Comparison of ENCODE assay signal across 17 cellular contexts in genomic region chr18:56210466-56210865, GRCh38.
DNase-seq lines count a peak whose midpoint lies in the region; ATAC-seq, FAIRE-seq and TF ChIP-seq lines count a peak whose summit lies in the region.
"Had no signal": no experiment of that assay in that cellular context is flagged by ENCODE, and none has a peak within 500 bp of the region (broad histone marks: within the 10 kb centered on the region; RNA-seq: fewer than 3 reads in every experiment).

No MANE protein-coding gene starts in this region.

- H4K5ac ChIP-seq in mesendoderm (ENCODE audit: low read length) = no peak overlapping the region

- POLR2A ChIA-PET in HepG2 (lab: Yijun Ruan, JAX) = no interaction called here

- H3K27ac ChIP-seq in WERI-Rb-1 (no peak overlapping the region), mesendoderm (ENCODE audit: low read depth, low read length) (no peak overlapping the region), HepG2 (ENCODE audit: extremely low read length, insufficient read depth, low read length) (no peak overlapping the region)
- H3K27ac ChIP-seq: GM23248 had no signal

- intact Hi-C loops in sciatic nerve (cut with DNase I) = no loop called here
- intact Hi-C loops in HepG2 (cut with micrococcal nuclease; ENCODE audit: unreplicated experiment) = no loop called here
- intact Hi-C loops in cardiac septum (cut with DNase I) = no loop called here

- H3K9ac ChIP-seq in mesendoderm (ENCODE audit: low read length) (no peak overlapping the region), HepG2 (ENCODE audit: insufficient read depth, low read depth, low read length) (no peak overlapping the region)
- H3K9ac ChIP-seq: GM23248 had no signal

- H4K20me1 ChIP-seq in HepG2 (ENCODE audit: insufficient read depth, low read length) = no peaks in the 10 kb centered on the region

- H3K4me2 ChIP-seq in mesendoderm (ENCODE audit: low read length) (no peak overlapping the region), HepG2 (ENCODE audit: low read depth, low read length) (no peak overlapping the region)

- H3K9me3 ChIP-seq in WERI-Rb-1 (ENCODE audit: severe bottlenecking) = no peaks in the 10 kb centered on the region
- peaks cover 91% of the 10 kb centered on the region for H3K9me3 ChIP-seq in HepG2 (ENCODE audit: low read length)
- H3K9me3 ChIP-seq: HAP-1 had no signal

- H3K27ac Mint-ChIP-seq in activated naive CD4-positive, alpha-beta T cell treated with anti-CD3 and anti-CD28 coated beads, Interleukin-2, amount 10 ng/mL, durations not matched to agents 7 days and 5 days = peak overlapping the region; percentile 24
- H3K27ac Mint-ChIP-seq: CD4-positive, CD25-positive, alpha-beta regulatory T cell; CD8-positive, alpha-beta memory T cell had no signal

- no peaks in the 10 kb centered on the region for H3K27me3 Mint-ChIP-seq in activated naive CD4-positive, alpha-beta T cell treated with anti-CD3 and anti-CD28 coated beads, Interleukin-2, amount 10 ng/mL, durations not matched to agents 7 days and 5 days
- H3K27me3 Mint-ChIP-seq: CD4-positive, CD25-positive, alpha-beta regulatory T cell had no signal

- no peak for TF ChIP-seq RAD21 in HepG2 (CRISPR knock-in tag; IDR thresholded peaks at IDR 0.05)

- H3K4me1 ChIP-seq in mesendoderm (ENCODE audit: control insufficient read depth, low read depth, low read length) = no peaks in the 10 kb centered on the region
- H3K4me1 ChIP-seq in HepG2 (ENCODE audit: insufficient read depth, low read length) = no peaks in the 10 kb centered on the region

- H3K9me3 Mint-ChIP-seq in activated naive CD4-positive, alpha-beta T cell treated with anti-CD3 and anti-CD28 coated beads, Interleukin-2, amount 10 ng/mL, durations not matched to agents 7 days and 5 days = no peaks in the 10 kb centered on the region

- no peak overlapping the region for H2AFZ ChIP-seq in HepG2 (ENCODE audit: low read length)
- H2AFZ ChIP-seq: GM23248 had no signal

- no peak overlapping the region for H3K4me3 ChIP-seq in WERI-Rb-1 (ENCODE audit: low read depth, low read length)
- no peak overlapping the region for H3K4me3 ChIP-seq in mesendoderm (ENCODE audit: low read length)
- no peak overlapping the region for H3K4me3 ChIP-seq in HepG2 (replicated peaks in 1 of 3; ENCODE audit: insufficient read depth in 1 of 3, low read depth in 2 of 3, low read length in 3 of 3)
- H3K4me3 ChIP-seq: GM23248, HAP-1 had no signal

- H3K18ac ChIP-seq in mesendoderm (ENCODE audit: low read length) = no peak overlapping the region

- no peak overlapping the region for H3K56ac ChIP-seq in mesendoderm (ENCODE audit: low read length)

- no peak overlapping the region for H2AK5ac ChIP-seq in mesendoderm (ENCODE audit: low read length)

- FAIRE-seq in HepG2 (lab: Jason Lieb, UNC) = no peak
- FAIRE-seq: G401.6, GM12892, GM18507 had no signal

- ATAC-seq in sciatic nerve (peak; percentile 86), HepG2 (no peak)

- TF ChIP-seq EP300 in HepG2 (IDR thresholded peaks at IDR 0.05; ENCODE audit: low read depth in 2 of 2, low read length in 2 of 2) = no peak
- TF ChIP-seq EP300 in HepG2 (CRISPR knock-in tag; IDR thresholded peaks at IDR 0.05; ENCODE audit: borderline replicate concordance) = no peak

- H3K36me3 ChIP-seq in WERI-Rb-1 = no peaks in the 10 kb centered on the region
- H3K36me3 ChIP-seq in mesendoderm (ENCODE audit: control insufficient read depth, insufficient read depth, low read length) = no peaks in the 10 kb centered on the region
- H3K36me3 ChIP-seq in HepG2 (replicated peaks in 1 of 2; ENCODE audit: control insufficient read depth in 1 of 2, insufficient read depth in 2 of 2, low read length in 2 of 2) = no peaks in the 10 kb centered on the region
- H3K36me3 ChIP-seq: HAP-1 had no signal

- H3K36me3 Mint-ChIP-seq in activated naive CD4-positive, alpha-beta T cell treated with anti-CD3 and anti-CD28 coated beads, Interleukin-2, amount 10 ng/mL, durations not matched to agents 7 days and 5 days = no peaks in the 10 kb centered on the region
- H3K36me3 Mint-ChIP-seq: CD4-positive, CD25-positive, alpha-beta regulatory T cell; CD8-positive, alpha-beta memory T cell had no signal

- no peak overlapping the region for H2BK120ac ChIP-seq in mesendoderm (ENCODE audit: low read depth, low read length)

- BruUV-seq in HepG2 (replicated peaks; lab: Mats Ljungman, UMichigan) = no TSS peak

- no peak for DNase-seq in activated naive CD4-positive, alpha-beta T cell treated with anti-CD3 and anti-CD28 coated beads, Interleukin-2, amount 10 ng/mL, durations not matched to agents 7 days and 5 days
- no peak for DNase-seq in activated naive CD4-positive, alpha-beta T cell treated with Interleukin-2 at 50 U/mL for 16 hours
- peak; percentile 53 for DNase-seq in WERI-Rb-1
- peak; percentile 59 for DNase-seq in sciatic nerve (ENCODE audit: low spot score)
- no peak for DNase-seq in mesendoderm
- DNase-seq in HepG2 (ENCODE audit: low spot score) = no peak
- no peak for DNase-seq in cardiac septum (ENCODE audit: low spot score)
- DNase-seq: 8988T; C1 segment of cervical spinal cord; CD4-positive, CD25-positive, alpha-beta regulatory T cell; CD8-positive, alpha-beta memory T cell; COR-L47; GM23248 had no signal

- in situ Hi-C loops in HepG2 (cut with HindIII; ENCODE audit: extremely low pct_ligation_motif_present, low pct_unique_long_range_greater_than_20kb) = no loop called here

- no peak for TF ChIP-seq POLR2A in HepG2 (IDR thresholded peaks at IDR 0.05; ENCODE audit: insufficient read depth in 1 of 2, low read depth in 2 of 2, low read length in 2 of 2)

- H3K79me2 ChIP-seq in mesendoderm (ENCODE audit: control insufficient read depth, insufficient read depth, low read length) (no peaks in the 10 kb centered on the region), HepG2 (ENCODE audit: insufficient read depth, low read length) (no peaks in the 10 kb centered on the region)

- H2BK15ac ChIP-seq in mesendoderm (replicated peaks; ENCODE audit: low read depth) = no peak overlapping the region

- H4K8ac ChIP-seq in mesendoderm (ENCODE audit: low read depth, low read length) = no peak overlapping the region

- H3K27me3 ChIP-seq in WERI-Rb-1 (ENCODE audit: insufficient read depth, low read depth, severe bottlenecking) (no peaks in the 10 kb centered on the region), mesendoderm (ENCODE audit: insufficient read depth, low read length, poor library complexity) (no peaks in the 10 kb centered on the region), HepG2 (ENCODE audit: control insufficient read depth in 1 of 2, insufficient read depth in 2 of 2, low read length in 2 of 2) (no peaks in the 10 kb centered on the region)

- H2BK5ac ChIP-seq in mesendoderm (ENCODE audit: low read length) = no peak overlapping the region

- no peaks in the 10 kb centered on the region for H3K79me1 ChIP-seq in mesendoderm (ENCODE audit: low read length)

- no peak overlapping the region for H3K4ac ChIP-seq in mesendoderm (ENCODE audit: low read depth, low read length)

- CTCF ChIA-PET in activated naive CD4-positive, alpha-beta T cell treated with anti-CD3 and anti-CD28 coated beads, Interleukin-2, amount 10 ng/mL, durations not matched to agents 7 days and 5 days (lab: Charles Lee) = no interaction called here
- CTCF ChIA-PET in HepG2 (lab: Yijun Ruan, JAX; ENCODE audit: low intra/inter-chr PET ratio, low total read pairs) = no interaction called here

- no peak overlapping the region for H3K4me3 Mint-ChIP-seq in activated naive CD4-positive, alpha-beta T cell treated with anti-CD3 and anti-CD28 coated beads, Interleukin-2, amount 10 ng/mL, durations not matched to agents 7 days and 5 days
- H3K4me3 Mint-ChIP-seq: CD4-positive, CD25-positive, alpha-beta regulatory T cell; CD8-positive, alpha-beta memory T cell had no signal

- H3K4me1 Mint-ChIP-seq in activated naive CD4-positive, alpha-beta T cell treated with anti-CD3 and anti-CD28 coated beads, Interleukin-2, amount 10 ng/mL, durations not matched to agents 7 days and 5 days = no peaks in the 10 kb centered on the region
- H3K4me1 Mint-ChIP-seq: CD4-positive, CD25-positive, alpha-beta regulatory T cell; CD8-positive, alpha-beta memory T cell had no signal

- no CpG with 5 or more reads among the region's 1 CpG for WGBS in mesendoderm (ENCODE audit: extremely low coverage, insufficient coverage, low lambda C conversion rate)
- 0% methylated on average over 1 of the region's 1 CpG for WGBS in HepG2 (ENCODE audit: low lambda C conversion rate)

- H3K23ac ChIP-seq in mesendoderm (ENCODE audit: low read length) = no peak overlapping the region

- TF ChIP-seq CTCF in WERI-Rb-1 (IDR thresholded peaks at IDR 0.05; ENCODE audit: low read depth, low read length) (no peak), HepG2 (CRISPR knock-in tag; IDR thresholded peaks at IDR 0.05) (no peak)

TF ChIP-seq in HepG2, 621 proteins besides CTCF, POLR2A, EP300 and RAD21:
- no peak for TF ChIP-seq ONECUT2 (CRISPR knock-in tag; IDR thresholded peaks at IDR 0.05)
- TF ChIP-seq ZNF343 (CRISPR knock-in tag; IDR thresholded peaks at IDR 0.05) = no peak
- TF ChIP-seq AKAP8 (CRISPR knock-in tag; IDR thresholded peaks at IDR 0.05) = no peak
- TF ChIP-seq CENPT (CRISPR knock-in tag; IDR thresholded peaks at IDR 0.05; ENCODE audit: low read depth) = no peak
TF ChIP-seq in HepG2: peak in this region for 0.

Comparison
In these comparisons a context has a peak if more than half of its experiments do, and no peak if none do; other contexts are left out.
1. DNase-seq: peak in WERI-Rb-1 (single experiment) and sciatic nerve (single experiment); none in activated naive CD4-positive, alpha-beta T cell treated with anti-CD3 and anti-CD28 coated beads, Interleukin-2, amount 10 ng/mL, durations not matched to agents 7 days and 5 days (single experiment), activated naive CD4-positive, alpha-beta T cell treated with Interleukin-2 at 50 U/mL for 16 hours (single experiment), mesendoderm (single experiment), HepG2 (single experiment) and cardiac septum (single experiment).